In genomic region chr16:87201052-87201451, GRCh38 we compare ENCODE assay signal across 11 cellular contexts.
DNase-seq lines count a peak whose midpoint lies in the region; ATAC-seq and TF ChIP-seq lines count a peak whose summit lies in the region.
"Had no signal": no experiment of that assay in that cellular context is flagged by ENCODE, and none has a peak within 500 bp of the region (broad histone marks: within the 10 kb centered on the region; RNA-seq: fewer than 3 reads in every experiment).

No MANE protein-coding gene starts in this region.

- H3K9me3 Mint-ChIP-seq in Calu3 (ENCODE audit: low read depth, unreplicated experiment): no peaks in the 10 kb centered on the region
- H3K9me3 Mint-ChIP-seq: activated T-cell treated with anti-CD3 and anti-CD28 coated beads, Interleukin-2, amount 50 U/mL, for 4 hours; neural crest cell had no signal

- no peaks in the 10 kb centered on the region for H3K36me3 ChIP-seq in psoas muscle (ENCODE audit: insufficient read depth in 1 of 2, low read depth in 1 of 2)

- H3K27ac ChIP-seq in RWPE1 (no peak overlapping the region), psoas muscle (no peak overlapping the region)

- no peaks in the 10 kb centered on the region for H3K4me1 ChIP-seq in psoas muscle

- intact Hi-C loops in Calu3 (cut with micrococcal nuclease; ENCODE audit: unreplicated experiment): no loop called here
- intact Hi-C loops in psoas muscle (cut with DNase I): no loop called here

- no peak overlapping the region for H3K4me3 ChIP-seq in psoas muscle

- ATAC-seq in psoas muscle: peak in 2 of 4 donors; percentile 51 to 71
- no peak for ATAC-seq in GM19023 (IDR thresholded peaks at IDR 0.05; ENCODE audit: unreplicated experiment)
- no peak for ATAC-seq in HG02840 (IDR thresholded peaks at IDR 0.05; ENCODE audit: low FRiP score, unreplicated experiment)
- ATAC-seq: activated T-cell treated with anti-CD3 and anti-CD28 coated beads, Interleukin-2, amount 50 U/mL, for 4 hours had no signal

- no peak overlapping the region for H3K27ac Mint-ChIP-seq in Calu3 (ENCODE audit: unreplicated experiment)
- H3K27ac Mint-ChIP-seq: T-helper 1 cell treated with Interleukin-12 subunit alpha and Interleukin-12 subunit beta and Interleukin-4 antibody, amounts not matched to agents 30 μg/mL and 1 μg/mL, for 36 hours had no signal

- DNase-seq in Calu3: peak; percentile 14
- DNase-seq in RWPE1 (ENCODE audit: low spot score): peak; percentile 77
- peak; percentile 99 for DNase-seq in fibroblast of peridontal ligament (ENCODE audit: extremely low read depth)
- DNase-seq in psoas muscle: peak; percentile 60 to 67
- DNase-seq in GM10248 (ENCODE audit: extremely low spot score): no peak
- no peak for DNase-seq in T-helper 2 cell
- DNase-seq: activated T-cell treated with anti-CD3 and anti-CD28 coated beads, Interleukin-2, amount 50 U/mL, for 4 hours had no signal

- no peak for TF ChIP-seq CTCF in Calu3 (IDR thresholded peaks at IDR 0.05; ENCODE audit: unreplicated experiment)
- no peak for TF ChIP-seq CTCF in RWPE1 (conservative IDR thresholded peaks at IDR 0.05; ENCODE audit: low read depth)
- no peak for TF ChIP-seq CTCF in psoas muscle (IDR thresholded peaks at IDR 0.05)
- TF ChIP-seq CTCF in GM10248 (IDR thresholded peaks at IDR 0.05; ENCODE audit: control extremely low read depth, extremely low read depth, low read depth, missing control alignments): no peak

- no peaks in the 10 kb centered on the region for H3K27me3 ChIP-seq in psoas muscle (ENCODE audit: insufficient read depth in 3 of 3, low read length in 2 of 3)

- H3K4me1 Mint-ChIP-seq in Calu3 (ENCODE audit: low read depth, unreplicated experiment): peaks cover 11% of the 10 kb centered on the region

- H3K27me3 Mint-ChIP-seq in Calu3 (ENCODE audit: unreplicated experiment): peaks cover 92% of the 10 kb centered on the region

- H3K9me3 ChIP-seq in psoas muscle: no peaks in the 10 kb centered on the region

- POLR2A ChIA-PET in RWPE1 (lab: Yijun Ruan, JAX; ENCODE audit: low non-redundant PET) (no interaction called here), GM10248 (lab: Yijun Ruan, JAX) (no interaction called here)

- H3K36me3 Mint-ChIP-seq in Calu3 (ENCODE audit: insufficient read depth, unreplicated experiment): no peaks in the 10 kb centered on the region

- 33 to 46% (median 41%) methylated on average over 5 of the region's 5 CpGs for WGBS in psoas muscle, 3 donors

- CTCF ChIA-PET in Calu3 (lab: Charles Lee) (interaction anchor here (0.7 to 3.2 kb wide), 4 partner anchors 60 to 95 kb away, joined by 3 to 27 read pairs (median 4); no protein-coding TSS in a partner anchor), RWPE1 (lab: Yijun Ruan, JAX) (interaction anchor here (0.5 kb wide), 1 partner anchor 62 kb away, joined by 3 read pairs; no protein-coding TSS in a partner anchor), GM10248 (lab: Yijun Ruan, JAX) (interaction anchor here (1.5 to 2.4 kb wide), 2 partner anchors 13 to 78 kb away, joined by 4 to 10 read pairs; no protein-coding TSS in a partner anchor)

- H3K4me3 Mint-ChIP-seq in Calu3 (ENCODE audit: low read depth, unreplicated experiment): no peak overlapping the region
- H3K4me3 Mint-ChIP-seq: activated T-cell treated with anti-CD3 and anti-CD28 coated beads, Interleukin-2, amount 50 U/mL, for 4 hours; neural crest cell; T-helper 1 cell treated with Interleukin-12 subunit alpha and Interleukin-12 subunit beta and Interleukin-4 antibody, amounts not matched to agents 30 μg/mL and 1 μg/mL, for 36 hours had no signal

- no TSS peak for BruUV-seq in Calu3 (replicated peaks; lab: Mats Ljungman, UMichigan)

Comparison
In these comparisons a context has a peak if more than half of its experiments do, and no peak if none do; other contexts are left out.
1. DNase-seq: peak in Calu3 (single experiment), RWPE1 (single experiment), fibroblast of peridontal ligament (single experiment) and psoas muscle (2 of 2); none in GM10248 (single experiment) and T-helper 2 cell (0 of 5).